In genomic region chr10:12847361-12847975, GRCh38 we compare ENCODE assay signal across 10 cellular contexts.
A peak's percentile ranks its signal among the peaks of the same experiment; 100 is the strongest.
DNase-seq lines count a peak whose midpoint lies in the region; ATAC-seq and TF ChIP-seq lines count a peak whose summit lies in the region.
"Had no signal": no experiment of that assay in that cellular context is flagged by ENCODE, and none has a peak within 500 bp of the region (broad histone marks: within the 10 kb centered on the region; RNA-seq: fewer than 3 reads in every experiment).

No MANE protein-coding gene starts in this region.

- H3K27me3 ChIP-seq in hepatocyte = no peaks in the 10 kb centered on the region
- H3K27me3 ChIP-seq: pancreas had no signal

- no peak overlapping the region for H3K4me3 ChIP-seq in hepatocyte
- H3K4me3 ChIP-seq: pancreas had no signal

- no peak overlapping the region for H3K27ac ChIP-seq in hepatocyte
- H3K27ac ChIP-seq: pancreas had no signal

- no peaks in the 10 kb centered on the region for H3K27me3 Mint-ChIP-seq in type B pancreatic cell

- H3K79me2 ChIP-seq in hepatocyte = no peaks in the 10 kb centered on the region

- ATAC-seq in GM21737 (IDR thresholded peaks at IDR 0.05; ENCODE audit: unreplicated experiment) (no peak), left colon (no peak)
- ATAC-seq: activated naive CD4-positive, alpha-beta T cell treated with anti-CD3 and anti-CD28 coated beads, Interleukin-2, amount 50 U/mL, for 72 hours had no signal

- H3K36me3 Mint-ChIP-seq in type B pancreatic cell = no peaks in the 10 kb centered on the region
- H3K36me3 Mint-ChIP-seq: activated naive CD4-positive, alpha-beta T cell treated with anti-CD3 and anti-CD28 coated beads, Interleukin-2, amount 50 U/mL, for 72 hours had no signal

- intact Hi-C loops in left colon (cut with DNase I, micrococcal nuclease) = no loop called here

- peaks cover 12% of the 10 kb centered on the region for H3K4me1 Mint-ChIP-seq in type B pancreatic cell (ENCODE audit: unreplicated experiment)

- H2AFZ ChIP-seq in hepatocyte = no peak overlapping the region

- H3K27ac Mint-ChIP-seq in type B pancreatic cell = no peak overlapping the region

- H3K36me3 ChIP-seq in hepatocyte (replicated peaks; ENCODE audit: insufficient read depth, low read depth) = no peaks in the 10 kb centered on the region
- H3K36me3 ChIP-seq: pancreas had no signal

- no peak overlapping the region for H3K4me3 Mint-ChIP-seq in type B pancreatic cell

- H3K4me2 ChIP-seq in hepatocyte = no peak overlapping the region

- 68% methylated on average over 14 of the region's 14 CpGs for WGBS in hepatocyte (ENCODE audit: low lambda C conversion rate, missing lambda C conversion rate)

- H3K9me2 ChIP-seq in hepatocyte (replicated peaks; ENCODE audit: insufficient read depth) = no peaks in the 10 kb centered on the region

- H3K9me3 ChIP-seq in hepatocyte (ENCODE audit: low read depth) = no peaks in the 10 kb centered on the region
- H3K9me3 ChIP-seq: pancreas had no signal

- DNase-seq in stimulated activated CD4-positive, alpha-beta T cell treated with anti-CD3 and anti-CD28 coated beads, Interleukin-12 subunit alpha, Interleukin-12 subunit beta, amount 100 ng/mL, for 4 hours = peak; percentile 2
- DNase-seq in stimulated activated CD4-positive, alpha-beta T cell treated with anti-CD3 and anti-CD28 coated beads, Interleukin-4, amount 100 ng/mL, for 24 hours = no peak
- DNase-seq in RPMI8226 (peak; percentile 55), hepatocyte (ENCODE audit: low spot score) (no peak), type B pancreatic cell (ENCODE audit: extremely low spot score, unreplicated experiment) (no peak), NCI-H524 (lab: John Stamatoyannopoulos, UW) (no peak), left colon (no peak)

- no peaks in the 10 kb centered on the region for H4K20me1 ChIP-seq in hepatocyte (ENCODE audit: insufficient read depth, poor library complexity, severe bottlenecking)

- no peaks in the 10 kb centered on the region for H3K9me3 Mint-ChIP-seq in type B pancreatic cell
- H3K9me3 Mint-ChIP-seq: activated naive CD4-positive, alpha-beta T cell treated with anti-CD3 and anti-CD28 coated beads, Interleukin-2, amount 50 U/mL, for 72 hours had no signal

- TF ChIP-seq CTCF in hepatocyte (IDR thresholded peaks at IDR 0.05; ENCODE audit: poor library complexity) (peak; percentile 31), type B pancreatic cell (conservative IDR thresholded peaks at IDR 0.05) (peak; percentile 55)

- H3K4me1 ChIP-seq in hepatocyte (ENCODE audit: insufficient read depth) = peaks cover 16% of the 10 kb centered on the region
- H3K4me1 ChIP-seq: pancreas had no signal

Comparison
In these comparisons a context has a peak if more than half of its experiments do, and no peak if none do; other contexts are left out.
1. DNase-seq: peak in stimulated activated CD4-positive, alpha-beta T cell treated with anti-CD3 and anti-CD28 coated beads, Interleukin-12 subunit alpha, Interleukin-12 subunit beta, amount 100 ng/mL, for 4 hours (single experiment) and RPMI8226 (single experiment); none in stimulated activated CD4-positive, alpha-beta T cell treated with anti-CD3 and anti-CD28 coated beads, Interleukin-4, amount 100 ng/mL, for 24 hours (single experiment), hepatocyte (single experiment), type B pancreatic cell (single experiment), NCI-H524 (0 of 2) and left colon (0 of 2).